1 cellular context compared by ENCODE assay signal in genomic region chr3:124266517-124266916, GRCh38.
TF ChIP-seq lines count a peak whose summit lies in the region.

No MANE protein-coding gene starts in this region.

TF ChIP-seq in HepG2, 621 proteins besides CTCF, POLR2A, EP300 and RAD21 (continued from another document):
- TF ChIP-seq, protein P1, sequence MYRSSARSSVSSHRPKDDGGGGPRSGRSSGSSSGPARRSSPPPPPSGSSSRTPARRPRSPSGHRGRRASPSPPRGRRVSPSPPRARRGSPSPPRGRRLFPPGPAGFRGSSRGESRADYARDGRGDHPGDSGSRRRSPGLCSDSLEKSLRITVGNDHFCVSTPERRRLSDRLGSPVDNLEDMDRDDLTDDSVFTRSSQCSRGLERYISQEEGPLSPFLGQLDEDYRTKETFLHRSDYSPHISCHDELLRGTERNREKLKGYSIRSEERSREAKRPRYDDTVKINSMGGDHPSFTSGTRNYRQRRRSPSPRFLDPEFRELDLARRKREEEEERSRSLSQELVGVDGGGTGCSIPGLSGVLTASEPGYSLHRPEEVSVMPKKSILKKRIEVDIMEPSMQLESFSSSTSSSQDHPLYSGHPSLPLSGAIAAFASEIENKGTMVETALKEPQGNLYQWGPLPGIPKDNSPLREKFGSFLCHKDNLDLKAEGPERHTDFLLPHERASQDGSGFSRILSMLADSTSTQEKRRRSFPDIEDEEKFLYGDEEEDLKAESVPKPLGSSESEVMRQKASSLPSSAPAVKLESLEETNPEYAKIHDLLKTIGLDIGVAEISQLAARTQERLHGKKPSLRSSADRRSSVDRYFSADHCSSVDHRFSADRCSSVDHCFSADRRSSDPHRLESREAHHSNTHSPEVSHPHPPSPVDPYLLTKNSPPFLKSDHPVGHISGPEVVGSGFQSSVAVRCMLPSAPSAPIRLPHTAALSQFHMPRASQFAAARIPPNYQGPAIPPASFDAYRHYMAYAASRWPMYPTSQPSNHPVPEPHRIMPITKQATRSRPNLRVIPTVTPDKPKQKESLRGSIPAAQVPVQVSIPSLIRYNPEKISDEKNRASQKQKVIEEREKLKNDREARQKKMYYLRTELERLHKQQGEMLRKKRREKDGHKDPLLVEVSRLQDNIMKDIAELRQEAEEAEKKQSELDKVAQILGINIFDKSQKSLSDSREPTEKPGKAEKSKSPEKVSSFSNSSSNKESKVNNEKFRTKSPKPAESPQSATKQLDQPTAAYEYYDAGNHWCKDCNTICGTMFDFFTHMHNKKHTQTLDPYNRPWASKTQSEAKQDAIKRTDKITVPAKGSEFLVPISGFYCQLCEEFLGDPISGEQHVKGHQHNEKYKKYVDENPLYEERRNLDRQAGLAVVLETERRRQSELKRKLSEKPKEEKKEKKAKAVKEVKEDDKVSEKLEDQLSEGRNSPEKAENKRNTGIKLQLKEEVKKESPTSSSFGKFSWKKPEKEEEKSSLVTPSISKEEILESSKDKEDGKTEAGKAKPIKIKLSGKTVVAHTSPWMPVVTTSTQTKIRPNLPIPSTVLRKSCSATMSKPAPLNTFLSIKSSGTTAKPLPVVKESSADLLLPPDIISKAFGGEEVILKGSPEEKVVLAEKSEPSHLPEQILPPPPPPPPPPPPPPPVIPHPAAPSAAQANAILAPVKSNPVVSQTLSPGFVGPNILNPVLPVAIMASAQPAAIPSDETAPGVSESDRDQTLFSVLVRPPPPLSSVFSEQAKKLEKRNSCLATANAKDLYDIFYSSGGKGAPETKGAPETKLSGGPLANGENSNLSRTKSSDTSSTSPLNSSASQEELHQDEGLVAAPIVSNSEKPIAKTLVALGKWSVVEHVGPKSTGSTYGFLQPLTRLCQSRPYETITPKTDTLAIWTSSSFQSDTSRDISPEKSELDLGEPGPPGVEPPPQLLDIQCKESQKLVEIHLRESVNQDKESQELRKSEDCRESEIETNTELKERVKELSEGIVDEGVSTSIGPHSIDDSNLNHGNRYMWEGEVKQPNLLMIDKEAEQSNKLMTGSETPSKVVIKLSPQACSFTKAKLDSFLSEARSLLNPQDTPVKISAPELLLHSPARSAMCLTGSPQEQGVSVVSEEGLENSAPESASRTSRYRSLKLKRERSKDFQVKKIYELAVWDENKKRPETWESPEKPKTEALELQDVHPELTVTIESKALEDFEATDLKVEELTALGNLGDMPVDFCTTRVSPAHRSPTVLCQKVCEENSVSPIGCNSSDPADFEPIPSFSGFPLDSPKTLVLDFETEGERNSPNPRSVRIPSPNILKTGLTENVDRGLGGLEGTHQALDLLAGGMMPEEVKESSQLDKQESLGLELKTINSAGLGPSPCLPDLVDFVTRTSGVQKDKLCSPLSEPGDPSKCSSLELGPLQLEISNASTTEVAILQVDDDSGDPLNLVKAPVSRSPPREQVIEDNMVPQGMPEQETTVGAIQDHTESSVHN (CRISPR knock-in tag; IDR thresholded peaks at IDR 0.05): no peak
- TF ChIP-seq GPN1 (CRISPR knock-in tag; IDR thresholded peaks at IDR 0.05; ENCODE audit: borderline replicate concordance) (no peak), IRF1 (CRISPR knock-in tag; IDR thresholded peaks at IDR 0.05; ENCODE audit: low read depth) (no peak), ZNF224 (CRISPR knock-in tag; IDR thresholded peaks at IDR 0.05) (no peak), CSRNP1 (CRISPR knock-in tag; IDR thresholded peaks at IDR 0.05) (no peak), THAP8 (CRISPR knock-in tag; IDR thresholded peaks at IDR 0.05; ENCODE audit: borderline replicate concordance) (no peak), TAF1 (CRISPR knock-in tag; IDR thresholded peaks at IDR 0.05) (no peak), ZNF781 (CRISPR knock-in tag; IDR thresholded peaks at IDR 0.05; ENCODE audit: borderline replicate concordance, not compliant biosample characterization) (no peak), ARNT2 (CRISPR knock-in tag; IDR thresholded peaks at IDR 0.05; ENCODE audit: low read depth) (no peak), ZNF512 (CRISPR knock-in tag; IDR thresholded peaks at IDR 0.05) (no peak), ZZZ3 (CRISPR knock-in tag; IDR thresholded peaks at IDR 0.05; ENCODE audit: borderline replicate concordance) (no peak)
- TF ChIP-seq, protein P2, sequence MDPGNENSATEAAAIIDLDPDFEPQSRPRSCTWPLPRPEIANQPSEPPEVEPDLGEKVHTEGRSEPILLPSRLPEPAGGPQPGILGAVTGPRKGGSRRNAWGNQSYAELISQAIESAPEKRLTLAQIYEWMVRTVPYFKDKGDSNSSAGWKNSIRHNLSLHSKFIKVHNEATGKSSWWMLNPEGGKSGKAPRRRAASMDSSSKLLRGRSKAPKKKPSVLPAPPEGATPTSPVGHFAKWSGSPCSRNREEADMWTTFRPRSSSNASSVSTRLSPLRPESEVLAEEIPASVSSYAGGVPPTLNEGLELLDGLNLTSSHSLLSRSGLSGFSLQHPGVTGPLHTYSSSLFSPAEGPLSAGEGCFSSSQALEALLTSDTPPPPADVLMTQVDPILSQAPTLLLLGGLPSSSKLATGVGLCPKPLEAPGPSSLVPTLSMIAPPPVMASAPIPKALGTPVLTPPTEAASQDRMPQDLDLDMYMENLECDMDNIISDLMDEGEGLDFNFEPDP (CRISPR knock-in tag; conservative IDR thresholded peaks at IDR 0.05): no peak
- TF ChIP-seq, protein P3, sequence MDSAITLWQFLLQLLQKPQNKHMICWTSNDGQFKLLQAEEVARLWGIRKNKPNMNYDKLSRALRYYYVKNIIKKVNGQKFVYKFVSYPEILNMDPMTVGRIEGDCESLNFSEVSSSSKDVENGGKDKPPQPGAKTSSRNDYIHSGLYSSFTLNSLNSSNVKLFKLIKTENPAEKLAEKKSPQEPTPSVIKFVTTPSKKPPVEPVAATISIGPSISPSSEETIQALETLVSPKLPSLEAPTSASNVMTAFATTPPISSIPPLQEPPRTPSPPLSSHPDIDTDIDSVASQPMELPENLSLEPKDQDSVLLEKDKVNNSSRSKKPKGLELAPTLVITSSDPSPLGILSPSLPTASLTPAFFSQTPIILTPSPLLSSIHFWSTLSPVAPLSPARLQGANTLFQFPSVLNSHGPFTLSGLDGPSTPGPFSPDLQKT (CRISPR knock-in tag; IDR thresholded peaks at IDR 0.05; ENCODE audit: borderline replicate concordance): no peak
